ENCODE assay signal across 12 cellular contexts in the genomic region with DNA sequence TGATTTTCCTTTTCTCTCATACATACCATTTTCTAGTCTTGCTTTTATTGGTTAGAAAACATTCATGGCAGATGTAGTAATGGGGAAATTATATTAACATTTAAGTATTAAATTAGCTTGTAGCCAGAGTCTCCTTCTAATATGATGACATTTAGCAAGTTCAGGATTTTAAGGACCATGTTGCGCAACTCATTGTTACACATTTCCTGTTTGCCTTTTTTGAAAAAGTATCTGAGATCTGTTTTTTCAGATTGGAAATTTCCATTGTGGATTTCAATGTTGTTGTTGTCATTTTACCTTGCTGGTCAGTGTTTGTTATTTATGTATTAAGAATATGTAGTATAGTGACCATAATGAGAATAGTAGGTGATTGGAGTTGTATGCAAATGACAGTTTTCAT. TPM values are rescaled to one million over a fixed set of nuclear protein-coding genes. Genes with fewer than 3 reads are reported as not detected.
DNase-seq lines count a peak whose midpoint lies in the region; ATAC-seq, FAIRE-seq and TF ChIP-seq lines count a peak whose summit lies in the region.
"Had no signal": no experiment of that assay in that cellular context is flagged by ENCODE, and none has a peak within 500 bp of the region (broad histone marks: within the 10 kb centered on the region; RNA-seq: fewer than 3 reads in every experiment).

No MANE protein-coding gene starts in this region.

- peak overlapping the region; percentile 61 for H3K27ac ChIP-seq in left ventricle myocardium inferior (replicated peaks)
- H3K27ac ChIP-seq in PC-3 (ENCODE audit: low read length), result no peak overlapping the region
- no peak overlapping the region for H3K27ac ChIP-seq in fibroblast of lung (ENCODE audit: insufficient read depth, low read length)
- H3K27ac ChIP-seq in vagina, result peak overlapping the region; percentile 9
- H3K27ac ChIP-seq in upper lobe of right lung, result no peak overlapping the region

- H3K79me2 ChIP-seq in PC-3 (ENCODE audit: low read length) (no peaks in the 10 kb centered on the region), fibroblast of lung (ENCODE audit: control insufficient read depth, insufficient read depth, low read length) (no peaks in the 10 kb centered on the region)

- intact Hi-C loops in left ventricle myocardium inferior (cut with micrococcal nuclease), result no loop called here
- intact Hi-C loops in left cardiac atrium (cut with DNase I), result no loop called here
- intact Hi-C loops in PC-3 (cut with micrococcal nuclease), result no loop called here
- intact Hi-C loops in vagina (cut with DNase I), result no loop called here
- intact Hi-C loops in upper lobe of right lung (cut with DNase I), result no loop called here

- no peaks in the 10 kb centered on the region for H3K9me2 ChIP-seq in PC-3 (replicated peaks; ENCODE audit: low read length)

- H3K36me3 ChIP-seq in left ventricle myocardium inferior (peaks cover 16% of the 10 kb centered on the region), PC-3 (ENCODE audit: low read depth, low read length) (no peaks in the 10 kb centered on the region; the same call in 1 of the 2 replicates), fibroblast of lung (ENCODE audit: control insufficient read depth, insufficient read depth, low read length) (no peaks in the 10 kb centered on the region), vagina (no peaks in the 10 kb centered on the region), upper lobe of right lung (peaks cover 13% of the 10 kb centered on the region)

- H3K9ac ChIP-seq in PC-3 (ENCODE audit: low read length) (no peak overlapping the region), fibroblast of lung (ENCODE audit: insufficient read depth, low read length) (no peak overlapping the region)

- H3K4me1 ChIP-seq in left ventricle myocardium inferior (peaks cover 11% of the 10 kb centered on the region), PC-3 (ENCODE audit: insufficient read depth, low read length) (peaks cover 14% of the 10 kb centered on the region), fibroblast of lung (ENCODE audit: control insufficient read depth, extremely low read depth, insufficient read depth, low read length) (no peaks in the 10 kb centered on the region), vagina (peaks cover 10% of the 10 kb centered on the region), upper lobe of right lung (peaks cover 12% of the 10 kb centered on the region)

- H3K4me3 ChIP-seq in left ventricle myocardium inferior (no peak overlapping the region), PC-3 (ENCODE audit: low read length) (no peak overlapping the region), fibroblast of lung (replicated peaks in 1 of 4; ENCODE audit: control extremely low read depth in 1 of 4, insufficient read depth in 1 of 4, low read depth in 3 of 4, low read length in 4 of 4) (no peak overlapping the region), vagina (no peak overlapping the region), upper lobe of right lung (no peak overlapping the region)
- H3K4me3 ChIP-seq: skin epidermis had no signal

- POLR2A ChIA-PET in PC-3 (lab: Charles Lee; ENCODE audit: unreplicated experiment), result no interaction called here

- ATAC-seq in left cardiac atrium, result no peak
- ATAC-seq in PC-3, result no peak
- ATAC-seq in upper lobe of right lung, result no peak
- ATAC-seq: naive thymus-derived CD4-positive, alpha-beta T cell had no signal

- H4K20me1 ChIP-seq in PC-3 (ENCODE audit: low read length), result no peaks in the 10 kb centered on the region
- H4K20me1 ChIP-seq in fibroblast of lung (ENCODE audit: control insufficient read depth, extremely low read depth, insufficient read depth, low read length), result no peaks in the 10 kb centered on the region

- H3K27me3 ChIP-seq in left ventricle myocardium inferior (ENCODE audit: low read depth) (no peaks in the 10 kb centered on the region), PC-3 (ENCODE audit: low read length) (no peaks in the 10 kb centered on the region), fibroblast of lung (ENCODE audit: control insufficient read depth, insufficient read depth, low read length) (no peaks in the 10 kb centered on the region), vagina (no peaks in the 10 kb centered on the region), upper lobe of right lung (no peaks in the 10 kb centered on the region)

- CTCF ChIA-PET in PC-3 (lab: Charles Lee), result no interaction called here

- H3K9me3 ChIP-seq in left ventricle myocardium inferior (replicated peaks), result no peaks in the 10 kb centered on the region
- H3K9me3 ChIP-seq in PC-3 (ENCODE audit: low read length), result no peaks in the 10 kb centered on the region
- H3K9me3 ChIP-seq in fibroblast of lung (ENCODE audit: control insufficient read depth, insufficient read depth, low read depth, low read length), result no peaks in the 10 kb centered on the region
- H3K9me3 ChIP-seq in vagina, result no peaks in the 10 kb centered on the region
- H3K9me3 ChIP-seq in upper lobe of right lung, result no peaks in the 10 kb centered on the region

- TF ChIP-seq CTCF in left ventricle myocardium inferior (IDR thresholded peaks at IDR 0.05; ENCODE audit: borderline replicate concordance) (no peak), PC-3 (conservative IDR thresholded peaks at IDR 0.05; ENCODE audit: low read depth, low read length) (no peak), fibroblast of lung (conservative IDR thresholded peaks at IDR 0.05 in 1 of 2, IDR thresholded peaks at IDR 0.05 in 1 of 2; ENCODE audit: low read depth in 1 of 2, low read length in 2 of 2) (no peak), vagina (IDR thresholded peaks at IDR 0.05) (no peak), upper lobe of right lung (IDR thresholded peaks at IDR 0.05) (no peak)

- no peaks in the 10 kb centered on the region for H3F3A ChIP-seq in PC-3 (ENCODE audit: low read length, unreplicated experiment)

- no peak overlapping the region for H2AFZ ChIP-seq in PC-3 (ENCODE audit: low read length)
- H2AFZ ChIP-seq in fibroblast of lung (ENCODE audit: low read length), result no peak overlapping the region

- no TSS peak for BruUV-seq in PC-3 (replicated peaks; lab: Mats Ljungman, UMichigan)

- no peak for FAIRE-seq in RCC 7860 (lab: Jason Lieb, UNC)

- no peak for DNase-seq in left ventricle myocardium inferior
- no peak for DNase-seq in left cardiac atrium
- DNase-seq in PC-3, result peak; percentile 37
- peak; percentile 33 to 74 for DNase-seq in fibroblast of lung (ENCODE audit: low read depth in 2 of 2)
- DNase-seq in vagina (ENCODE audit: extremely low spot score in 2 of 2), result no peak
- no peak for DNase-seq in RCC 7860 (ENCODE audit: low spot score)
- DNase-seq in upper lobe of right lung, result no peak
- no peak for DNase-seq in central memory CD4-positive, alpha-beta T cell
- DNase-seq: activated CD4-positive, alpha-beta T cell treated with anti-CD3 and anti-CD28 coated beads, Interleukin-2, amount 50 U/mL, for 1 hour; naive thymus-derived CD4-positive, alpha-beta T cell; NCI-H2107 had no signal

- H3K4me2 ChIP-seq in PC-3 (ENCODE audit: low read length) (no peak overlapping the region), fibroblast of lung (ENCODE audit: extremely low read depth, insufficient read depth, low read length) (no peak overlapping the region)

- TF ChIP-seq POLR2A in vagina (IDR thresholded peaks at IDR 0.05), result no peak

RNA-seq across cellular contexts. Expression of a gene that starts 38.7 kb away (rescaled TPM):
- total RNA-seq in left ventricle myocardium inferior, result 9.1 TPM
- 10 to 100 TPM in 1 of 2 donors, 1 to 10 TPM in 1; 9.8 to 10.8 TPM for total RNA-seq in left cardiac atrium
- total RNA-seq in PC-3 (2014; rRNA removed), result 13.8 and 14.9 TPM in 2 replicates
- total RNA-seq in fibroblast of lung, result 15.0 and 16.2 TPM in 2 replicates
- polyA plus RNA-seq in fibroblast of lung, result 7.4 and 9.8 TPM in 2 replicates
- 5.3 and 5.7 TPM in 2 replicates for polyA plus RNA-seq in fibroblast of lung (2012)
- polyA minus RNA-seq in fibroblast of lung (ENCODE audit: low replicate concordance), result 6.8 and 14.5 TPM in 2 replicates
- total RNA-seq in vagina, result 11.3 TPM
- 16.0 TPM for total RNA-seq in upper lobe of right lung

Comparison
In these comparisons a context has a peak if more than half of its experiments do, and no peak if none do; other contexts are left out.
1. DNase-seq: peak in PC-3 (single experiment) and fibroblast of lung (2 of 2); none in left ventricle myocardium inferior (single experiment), left cardiac atrium (single experiment), vagina (0 of 2), RCC 7860 (single experiment), upper lobe of right lung (single experiment) and central memory CD4-positive, alpha-beta T cell (single experiment).
2. H3K27ac ChIP-seq: peak in left ventricle myocardium inferior (single experiment) and vagina (single experiment); none in PC-3 (single experiment), fibroblast of lung (single experiment) and upper lobe of right lung (single experiment).